ENCODE assay signal across 1 cellular context in genomic region chr17:82029990-82030469, GRCh38.
TF ChIP-seq lines count a peak whose summit lies in the region.

No MANE protein-coding gene starts in this region.

TF ChIP-seq in WTC11, 78 proteins besides CTCF, POLR2A, EP300 and RAD21:
- 0 out of 2 replicates have a peak, but pooled peaks have one; percentile 5 for TF ChIP-seq MAX (CRISPR knock-in tag; IDR thresholded peaks at IDR 0.05)
- TF ChIP-seq TCF7 (CRISPR knock-in tag; IDR thresholded peaks at IDR 0.05; ENCODE audit: low read depth) = no peak
